Comparison of ENCODE assay signal across 8 cellular contexts in genomic region chr1:119008483-119009299, GRCh38. TPM values are rescaled to one million over a fixed set of nuclear protein-coding genes. Genes with fewer than 3 reads are reported as not detected.
DNase-seq lines count a peak whose midpoint lies in the region; ATAC-seq, FAIRE-seq and TF ChIP-seq lines count a peak whose summit lies in the region.

No MANE protein-coding gene starts in this region.

- TF ChIP-seq CTCF in brain microvascular endothelial cell (IDR thresholded peaks at IDR 0.05; ENCODE audit: low read depth, low read length, missing control alignments), result peak; percentile 60
- TF ChIP-seq CTCF in smooth muscle cell (IDR thresholded peaks at IDR 0.05; ENCODE audit: borderline replicate concordance, insufficient read depth, poor library complexity, severe bottlenecking), result peak; percentile 60

- peaks cover 2% of the 10 kb centered on the region for H3K27me3 ChIP-seq in brain microvascular endothelial cell (replicated peaks)
- peaks cover 49% of the 10 kb centered on the region for H3K27me3 ChIP-seq in smooth muscle cell (ENCODE audit: low read depth)

- 33% methylated on average over 22 of the region's 22 CpGs for WGBS in smooth muscle cell (ENCODE audit: low lambda C conversion rate)

- H3K9ac ChIP-seq in smooth muscle cell (ENCODE audit: low read depth), result peak overlapping the region; percentile 3

- H3K27ac ChIP-seq in brain microvascular endothelial cell, result peak overlapping the region; percentile 56
- peak overlapping the region; percentile 22 for H3K27ac ChIP-seq in smooth muscle cell (ENCODE audit: low read depth)

- H3F3A ChIP-seq in smooth muscle cell (ENCODE audit: low read depth), result no peaks in the 10 kb centered on the region

- peak overlapping the region; percentile 40 for H2AFZ ChIP-seq in smooth muscle cell (ENCODE audit: low read depth)

- in situ Hi-C loops in brain microvascular endothelial cell (cut with HindIII; ENCODE audit: low pct_ligation_motif_present, low sequenced_read_pairs), result no loop called here

- H3K36me3 ChIP-seq in brain microvascular endothelial cell (replicated peaks) (no peaks in the 10 kb centered on the region), smooth muscle cell (ENCODE audit: low read depth) (no peaks in the 10 kb centered on the region)

- DNase-seq in stimulated activated CD4-positive, alpha-beta T cell treated with anti-CD3 and anti-CD28 coated beads, Interleukin-15, amount 100 ng/mL, for 24 hours, result peak; percentile 42
- no peak for DNase-seq in stimulated activated CD4-positive, alpha-beta T cell treated with anti-CD3 and anti-CD28 coated beads, Interleukin-4, amount 100 ng/mL, for 4 hours
- DNase-seq in NCI-H82 treated with DMSO at 0.1 percent for 48 hours (lab: John Stamatoyannopoulos, UW; ENCODE audit: unreplicated experiment) (peak; percentile 18), brain microvascular endothelial cell (peak; percentile 85), smooth muscle cell (lab: John Stamatoyannopoulos, UW; ENCODE audit: unreplicated experiment) (no peak)
- no peak for DNase-seq in stimulated activated naive CD4-positive, alpha-beta T cell (lab: John Stamatoyannopoulos, UW)

- no peaks in the 10 kb centered on the region for H4K20me1 ChIP-seq in smooth muscle cell (ENCODE audit: low read depth)

- H3K4me3 ChIP-seq in brain microvascular endothelial cell (ENCODE audit: low read depth, low read length), result peak overlapping the region; percentile 41
- peak overlapping the region; percentile 43 for H3K4me3 ChIP-seq in smooth muscle cell

- H3K4me1 ChIP-seq in smooth muscle cell (ENCODE audit: low read depth), result no peaks in the 10 kb centered on the region

- ATAC-seq in HG03095 (IDR thresholded peaks at IDR 0.05; ENCODE audit: unreplicated experiment), result peak; percentile 64

- no peaks in the 10 kb centered on the region for H3K79me2 ChIP-seq in smooth muscle cell (ENCODE audit: low read depth)

- no peaks in the 10 kb centered on the region for H3K9me3 ChIP-seq in smooth muscle cell (replicated peaks; ENCODE audit: low read depth)

- FAIRE-seq in islet of Langerhans (lab: Jason Lieb, UNC), result peak; percentile 93

- H3K4me2 ChIP-seq in smooth muscle cell, result peak overlapping the region; percentile 70

RNA-seq across cellular contexts. Expression of gene TBX15, which starts 20.5 kb away (rescaled TPM):
- 3.5 and 7.4 TPM in 2 replicates for total RNA-seq in smooth muscle cell
- 2.1 and 2.7 TPM in 2 replicates for polyA plus RNA-seq in smooth muscle cell

Comparison
In these comparisons a context has a peak if more than half of its experiments do, and no peak if none do; other contexts are left out.
1. DNase-seq: peak in stimulated activated CD4-positive, alpha-beta T cell treated with anti-CD3 and anti-CD28 coated beads, Interleukin-15, amount 100 ng/mL, for 24 hours (single experiment), NCI-H82 treated with DMSO at 0.1 percent for 48 hours (single experiment) and brain microvascular endothelial cell (single experiment); none in stimulated activated CD4-positive, alpha-beta T cell treated with anti-CD3 and anti-CD28 coated beads, Interleukin-4, amount 100 ng/mL, for 4 hours (0 of 2), smooth muscle cell (single experiment) and stimulated activated naive CD4-positive, alpha-beta T cell (0 of 6).